ENCODE assay signal across 15 cellular contexts in genomic region chr2:79750321-79750720, GRCh38.
A peak's percentile ranks its signal among the peaks of the same experiment; 100 is the strongest.
DNase-seq lines count a peak whose midpoint lies in the region; ATAC-seq and TF ChIP-seq lines count a peak whose summit lies in the region.
"Had no signal": no experiment of that assay in that cellular context is flagged by ENCODE, and none has a peak within 500 bp of the region (broad histone marks: within the 10 kb centered on the region; RNA-seq: fewer than 3 reads in every experiment).

No MANE protein-coding gene starts in this region.

- TF ChIP-seq CTCF in Caco-2 (IDR thresholded peaks at IDR 0.05; ENCODE audit: insufficient read depth in 1 of 2, low read depth in 1 of 2, low read length in 1 of 2, severe bottlenecking in 1 of 2, unreplicated experiment in 1 of 2) (no peak), Peyer's patch (IDR thresholded peaks at IDR 0.05) (no peak), stomach (IDR thresholded peaks at IDR 0.05) (no peak), SK-N-SH (IDR thresholded peaks at IDR 0.05) (no peak)

- H2AFZ ChIP-seq in SK-N-SH (ENCODE audit: low read depth): no peak overlapping the region

- no peaks in the 10 kb centered on the region for H3K9me3 ChIP-seq in Caco-2
- H3K9me3 ChIP-seq in Peyer's patch: no peaks in the 10 kb centered on the region
- no peaks in the 10 kb centered on the region for H3K9me3 ChIP-seq in stomach
- H3K9me3 ChIP-seq in SK-N-SH: no peaks in the 10 kb centered on the region
- H3K9me3 ChIP-seq: BLaER1 treated with 17β-estradiol and CSF1 and Interleukin-3, amounts not matched to agents 10 nM and 100 nM had no signal

- no peaks in the 10 kb centered on the region for H3K79me1 ChIP-seq in mesendoderm (ENCODE audit: low read length)

- H3K4ac ChIP-seq in mesendoderm (ENCODE audit: low read depth, low read length): no peak overlapping the region

- no peaks in the 10 kb centered on the region for H3K36me3 Mint-ChIP-seq in Caco-2 (ENCODE audit: insufficient read depth, unreplicated experiment)
- H3K36me3 Mint-ChIP-seq: CD8-positive, alpha-beta T cell had no signal

- H3K27me3 ChIP-seq in Caco-2 (replicated peaks; ENCODE audit: control insufficient read depth, insufficient read depth, low read length) (no peaks in the 10 kb centered on the region), Peyer's patch (no peaks in the 10 kb centered on the region), mesendoderm (ENCODE audit: insufficient read depth, low read length, poor library complexity) (no peaks in the 10 kb centered on the region), stomach (no peaks in the 10 kb centered on the region), SK-N-SH (ENCODE audit: insufficient read depth) (no peaks in the 10 kb centered on the region)
- H3K27me3 ChIP-seq: BLaER1 treated with 17β-estradiol and CSF1 and Interleukin-3, amounts not matched to agents 10 nM and 100 nM had no signal

- H3K79me2 ChIP-seq in mesendoderm (ENCODE audit: control insufficient read depth, insufficient read depth, low read length) (no peaks in the 10 kb centered on the region), SK-N-SH (ENCODE audit: insufficient read depth) (no peaks in the 10 kb centered on the region)

- ATAC-seq in GM18519 (IDR thresholded peaks at IDR 0.05; ENCODE audit: low FRiP score, unreplicated experiment): no peak
- ATAC-seq: CD8-positive, alpha-beta T cell; HCT116 had no signal

- H3K4me1 ChIP-seq in Caco-2 (no peaks in the 10 kb centered on the region), Peyer's patch (no peaks in the 10 kb centered on the region), mesendoderm (ENCODE audit: control insufficient read depth, low read depth, low read length) (no peaks in the 10 kb centered on the region), stomach (peaks cover 0 to 5% (median 0%) of the 10 kb centered on the region in 4 donors), SK-N-SH (ENCODE audit: control insufficient read depth in 1 of 2, insufficient read depth in 2 of 2, low read depth in 1 of 2, low read length in 1 of 2) (no peaks in the 10 kb centered on the region)
- H3K4me1 ChIP-seq: BLaER1 treated with 17β-estradiol and CSF1 and Interleukin-3, amounts not matched to agents 10 nM and 100 nM had no signal

- no peak overlapping the region for H3K4me3 Mint-ChIP-seq in Caco-2 (ENCODE audit: unreplicated experiment)
- H3K4me3 Mint-ChIP-seq: B cell; CD8-positive, alpha-beta T cell had no signal

- H3K9me3 Mint-ChIP-seq in Caco-2 (ENCODE audit: unreplicated experiment): no peaks in the 10 kb centered on the region

- H3K36me3 ChIP-seq in Caco-2 (ENCODE audit: control insufficient read depth, insufficient read depth, low read length) (no peaks in the 10 kb centered on the region), Peyer's patch (no peaks in the 10 kb centered on the region), mesendoderm (ENCODE audit: control insufficient read depth, insufficient read depth, low read length) (no peaks in the 10 kb centered on the region), stomach (no peaks in the 10 kb centered on the region), SK-N-SH (replicated peaks in 1 of 2; ENCODE audit: control insufficient read depth in 1 of 2, insufficient read depth in 2 of 2, low read length in 1 of 2) (no peaks in the 10 kb centered on the region)
- H3K36me3 ChIP-seq: BLaER1 treated with 17β-estradiol and CSF1 and Interleukin-3, amounts not matched to agents 10 nM and 100 nM had no signal

- TF ChIP-seq EP300 in stomach (IDR thresholded peaks at IDR 0.05) (no peak), SK-N-SH (IDR thresholded peaks at IDR 0.05; ENCODE audit: borderline replicate concordance in 1 of 2, low read depth in 1 of 2, low read length in 1 of 2) (no peak)

- no peak overlapping the region for H3K56ac ChIP-seq in mesendoderm (ENCODE audit: low read length)

- H4K20me1 ChIP-seq in SK-N-SH (ENCODE audit: insufficient read depth): no peaks in the 10 kb centered on the region
- H4K20me1 ChIP-seq: BLaER1 treated with 17β-estradiol and CSF1 and Interleukin-3, amounts not matched to agents 10 nM and 100 nM had no signal

- H2AK5ac ChIP-seq in mesendoderm (ENCODE audit: low read length): no peak overlapping the region

- no peak overlapping the region for H3K18ac ChIP-seq in mesendoderm (ENCODE audit: low read length)

- no peak overlapping the region for H3K23ac ChIP-seq in mesendoderm (ENCODE audit: low read length)

- H2BK15ac ChIP-seq in mesendoderm (replicated peaks; ENCODE audit: low read depth): no peak overlapping the region

- no peak overlapping the region for H4K5ac ChIP-seq in mesendoderm (ENCODE audit: low read length)

- H3K4me1 Mint-ChIP-seq in Caco-2 (ENCODE audit: low read depth, unreplicated experiment): no peaks in the 10 kb centered on the region
- H3K4me1 Mint-ChIP-seq: B cell had no signal

- BruUV-seq in Caco-2 (replicated peaks; lab: Mats Ljungman, UMichigan): no TSS peak

- H3K4me3 ChIP-seq in Caco-2 (ENCODE audit: low read depth, low read length): no peak overlapping the region
- no peak overlapping the region for H3K4me3 ChIP-seq in Peyer's patch
- no peak overlapping the region for H3K4me3 ChIP-seq in mesendoderm (ENCODE audit: low read length)
- H3K4me3 ChIP-seq in stomach: no peak overlapping the region
- H3K4me3 ChIP-seq in SK-N-SH (ENCODE audit: low read depth in 2 of 2, low read length in 1 of 2): no peak overlapping the region
- H3K4me3 ChIP-seq: BLaER1 treated with 17β-estradiol and CSF1 and Interleukin-3, amounts not matched to agents 10 nM and 100 nM had no signal

- no peak overlapping the region for H3K27ac ChIP-seq in Peyer's patch
- no peak overlapping the region for H3K27ac ChIP-seq in mesendoderm (ENCODE audit: low read depth, low read length)
- no peak overlapping the region for H3K27ac ChIP-seq in stomach
- no peak overlapping the region for H3K27ac ChIP-seq in SK-N-SH (ENCODE audit: low read depth in 2 of 2, low read length in 1 of 2)
- H3K27ac ChIP-seq: BLaER1 treated with 17β-estradiol and CSF1 and Interleukin-3, amounts not matched to agents 10 nM and 100 nM had no signal

- H3K4me2 ChIP-seq in mesendoderm (ENCODE audit: low read length) (no peak overlapping the region), SK-N-SH (no peak overlapping the region)
- H3K4me2 ChIP-seq: BLaER1 treated with 17β-estradiol and CSF1 and Interleukin-3, amounts not matched to agents 10 nM and 100 nM had no signal

- POLR2A ChIA-PET in Caco-2 (lab: Charles Lee): no interaction called here
- POLR2A ChIA-PET in SK-N-SH (lab: Yijun Ruan, JAX): no interaction called here

- TF ChIP-seq RAD21 in SK-N-SH (IDR thresholded peaks at IDR 0.05; ENCODE audit: low read length): no peak

- WGBS in mesendoderm (ENCODE audit: extremely low coverage, insufficient coverage, low lambda C conversion rate): no CpG with 5 or more reads among the region's 6 CpGs
- 35 to 71% (median 46%) methylated on average over 6 of the region's 6 CpGs for WGBS in stomach, 5 donors
- WGBS in SK-N-SH (ENCODE audit: low lambda C conversion rate): 71% methylated on average over 6 of the region's 6 CpGs

- H3K9ac ChIP-seq in mesendoderm (ENCODE audit: low read length) (no peak overlapping the region), SK-N-SH (no peak overlapping the region)
- H3K9ac ChIP-seq: BLaER1 treated with 17β-estradiol and CSF1 and Interleukin-3, amounts not matched to agents 10 nM and 100 nM had no signal

- H3K27ac Mint-ChIP-seq in Caco-2 (ENCODE audit: unreplicated experiment): no peak overlapping the region
- H3K27ac Mint-ChIP-seq: B cell; CD8-positive, alpha-beta T cell had no signal

- DNase-seq in Caco-2 (peak; percentile 13 to 39), Peyer's patch (peak in 2 of 3 donors; percentile 73), mesendoderm (peak; percentile 41), stomach (peak; percentile 43), SK-N-DZ (ENCODE audit: low spot score) (no peak), SK-N-SH (no peak)
- DNase-seq: CD8-positive, alpha-beta T cell; COR-L47; GOT3; H7; IMR-90 had no signal

- CTCF ChIA-PET in Caco-2 (lab: Charles Lee): no interaction called here
- CTCF ChIA-PET in SK-N-SH (lab: Yijun Ruan, JAX): no interaction called here

- no peak overlapping the region for H2BK5ac ChIP-seq in mesendoderm (ENCODE audit: low read length)

- no peak for TF ChIP-seq POLR2A in Peyer's patch (IDR thresholded peaks at IDR 0.05)
- no peak for TF ChIP-seq POLR2A in stomach (IDR thresholded peaks at IDR 0.05)

- no peak overlapping the region for H4K8ac ChIP-seq in mesendoderm (ENCODE audit: low read depth, low read length)

- intact Hi-C loops in Caco-2 (cut with micrococcal nuclease; ENCODE audit: unreplicated experiment) (no loop called here), stomach (cut with DNase I; ENCODE audit: low total_unique reads) (no loop called here)

- H3K9me2 ChIP-seq in SK-N-SH: no peaks in the 10 kb centered on the region

- no peak overlapping the region for H2BK120ac ChIP-seq in mesendoderm (ENCODE audit: low read depth, low read length)

- no peaks in the 10 kb centered on the region for H3F3A ChIP-seq in SK-N-SH (replicated peaks; ENCODE audit: insufficient read depth)

- peaks cover 22% of the 10 kb centered on the region for H3K27me3 Mint-ChIP-seq in Caco-2 (ENCODE audit: insufficient read depth, unreplicated experiment)
- H3K27me3 Mint-ChIP-seq: B cell had no signal

TF ChIP-seq in SK-N-SH, 30 proteins besides CTCF, POLR2A, EP300 and RAD21 (continues in another document):
- TF ChIP-seq FOSL2 (IDR thresholded peaks at IDR 0.05; ENCODE audit: borderline replicate concordance, low read depth): no peak
- TF ChIP-seq YY1 (IDR thresholded peaks at IDR 0.05; ENCODE audit: low read depth): no peak
- TF ChIP-seq GATA2 (CRISPR knock-in tag; IDR thresholded peaks at IDR 0.05): no peak
- no peak for TF ChIP-seq NFIC (IDR thresholded peaks at IDR 0.05; ENCODE audit: borderline replicate concordance)
- TF ChIP-seq MAX (IDR thresholded peaks at IDR 0.05; ENCODE audit: low read depth): no peak
- TF ChIP-seq ELF1 (IDR thresholded peaks at IDR 0.05): no peak
- TF ChIP-seq, protein P1, sequence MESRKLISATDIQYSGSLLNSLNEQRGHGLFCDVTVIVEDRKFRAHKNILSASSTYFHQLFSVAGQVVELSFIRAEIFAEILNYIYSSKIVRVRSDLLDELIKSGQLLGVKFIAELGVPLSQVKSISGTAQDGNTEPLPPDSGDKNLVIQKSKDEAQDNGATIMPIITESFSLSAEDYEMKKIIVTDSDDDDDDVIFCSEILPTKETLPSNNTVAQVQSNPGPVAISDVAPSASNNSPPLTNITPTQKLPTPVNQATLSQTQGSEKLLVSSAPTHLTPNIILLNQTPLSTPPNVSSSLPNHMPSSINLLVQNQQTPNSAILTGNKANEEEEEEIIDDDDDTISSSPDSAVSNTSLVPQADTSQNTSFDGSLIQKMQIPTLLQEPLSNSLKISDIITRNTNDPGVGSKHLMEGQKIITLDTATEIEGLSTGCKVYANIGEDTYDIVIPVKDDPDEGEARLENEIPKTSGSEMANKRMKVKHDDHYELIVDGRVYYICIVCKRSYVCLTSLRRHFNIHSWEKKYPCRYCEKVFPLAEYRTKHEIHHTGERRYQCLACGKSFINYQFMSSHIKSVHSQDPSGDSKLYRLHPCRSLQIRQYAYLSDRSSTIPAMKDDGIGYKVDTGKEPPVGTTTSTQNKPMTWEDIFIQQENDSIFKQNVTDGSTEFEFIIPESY (IDR thresholded peaks at IDR 0.05; ENCODE audit: borderline replicate concordance, low read depth): no peak

Comparison
In these comparisons a context has a peak if more than half of its experiments do, and no peak if none do; other contexts are left out.
1. DNase-seq: peak in Caco-2 (2 of 2), Peyer's patch (2 of 3), mesendoderm (single experiment) and stomach (single experiment); none in SK-N-DZ (single experiment) and SK-N-SH (single experiment).